In the genomic region with DNA sequence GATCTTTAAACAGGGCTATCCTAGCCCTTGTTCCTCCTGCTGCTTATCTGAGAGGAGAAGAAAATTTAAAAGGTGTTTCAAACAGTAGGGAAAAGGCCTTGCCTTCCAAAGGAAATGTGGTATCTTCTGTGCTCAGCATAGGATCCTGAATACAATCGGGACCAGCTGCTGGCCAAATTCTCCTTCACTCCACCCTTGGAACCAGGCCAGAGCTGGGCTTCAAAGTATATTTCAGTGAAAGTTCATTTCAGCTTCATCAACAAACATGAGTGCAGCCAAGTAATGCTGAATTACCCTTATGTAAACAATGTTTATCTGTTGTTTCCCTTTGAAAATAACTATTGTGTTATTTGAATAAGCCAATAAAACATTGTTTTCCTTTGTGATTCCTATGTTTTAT, we compare ENCODE assay signal across 15 cellular contexts.
DNase-seq lines count a peak whose midpoint lies in the region; ATAC-seq and TF ChIP-seq lines count a peak whose summit lies in the region.
"Had no signal": no experiment of that assay in that cellular context is flagged by ENCODE, and none has a peak within 500 bp of the region (broad histone marks: within the 10 kb centered on the region; RNA-seq: fewer than 3 reads in every experiment).

No MANE protein-coding gene starts in this region.

- no peaks in the 10 kb centered on the region for H3K4me1 Mint-ChIP-seq in activated CD4-positive, alpha-beta memory T cell treated with anti-CD3 and anti-CD28 coated beads, Interleukin-2, amount 10 ng/mL, durations not matched to agents 7 days and 5 days
- H3K4me1 Mint-ChIP-seq in activated CD4-positive, alpha-beta T cell treated with anti-CD3 and anti-CD28 coated beads, Interleukin-2, amount 10 ng/mL, durations not matched to agents 24 days and 14 days, result no peaks in the 10 kb centered on the region
- H3K4me1 Mint-ChIP-seq: IgD-negative memory B cell, neural progenitor cell had no signal

- H3K27me3 ChIP-seq in gastrocnemius medialis, result no peaks in the 10 kb centered on the region
- H3K27me3 ChIP-seq: adrenal gland, neural progenitor cell had no signal

- intact Hi-C loops in gastrocnemius medialis (cut with DNase I; ENCODE audit: low total_unique reads), result no loop called here
- intact Hi-C loops in activated CD4-positive, alpha-beta T cell treated with anti-CD3 and anti-CD28 coated beads, Interleukin-2, amount 10 ng/mL, durations not matched to agents 24 days and 14 days (cut with micrococcal nuclease), result no loop called here

- ATAC-seq in gastrocnemius medialis (no peak), GM18498 (IDR thresholded peaks at IDR 0.05; ENCODE audit: unreplicated experiment) (no peak)
- ATAC-seq: activated CD4-positive, CD25-positive, alpha-beta regulatory T cell treated with anti-CD3 and anti-CD28 coated beads, Interleukin-2, amount 50 U/mL, for 24 hours had no signal

- no peak overlapping the region for H3K4me3 ChIP-seq in fibroblast of villous mesenchyme (ENCODE audit: low read depth, low read length)
- no peak overlapping the region for H3K4me3 ChIP-seq in gastrocnemius medialis
- H3K4me3 ChIP-seq: adrenal gland, neural progenitor cell, skin epidermis had no signal

- in situ Hi-C loops in gastrocnemius medialis (cut with MboI; ENCODE audit: low sequenced_read_pairs in 4 of 4), result no loop called here

- DNase-seq in HT-29 (ENCODE audit: low spot score) (peak; percentile 76), NCI-H748 treated with DMSO at 0.1 percent for 48 hours (lab: John Stamatoyannopoulos, UW) (peak; percentile 58), fibroblast of villous mesenchyme (ENCODE audit: low read depth) (peak; percentile 32), gastrocnemius medialis (peak in 1 of 2 donors; percentile 14), NCI-H2081 treated with DMSO at 0.1 percent for 48 hours (lab: John Stamatoyannopoulos, UW) (no peak)
- no peak for DNase-seq in activated CD4-positive, alpha-beta memory T cell treated with anti-CD3 and anti-CD28 coated beads, Interleukin-2, amount 10 ng/mL, durations not matched to agents 7 days and 5 days
- no peak for DNase-seq in activated CD4-positive, alpha-beta T cell treated with anti-CD3 and anti-CD28 coated beads, Interleukin-2, amount 10 ng/mL, durations not matched to agents 24 days and 14 days
- DNase-seq: NCI-H1436, SW 1271 had no signal

- H3K27me3 Mint-ChIP-seq in activated CD4-positive, alpha-beta memory T cell treated with anti-CD3 and anti-CD28 coated beads, Interleukin-2, amount 10 ng/mL, durations not matched to agents 7 days and 5 days, result no peaks in the 10 kb centered on the region
- no peaks in the 10 kb centered on the region for H3K27me3 Mint-ChIP-seq in activated CD4-positive, alpha-beta T cell treated with anti-CD3 and anti-CD28 coated beads, Interleukin-2, amount 10 ng/mL, durations not matched to agents 24 days and 14 days
- H3K27me3 Mint-ChIP-seq: IgD-negative memory B cell had no signal

- H3K9me3 Mint-ChIP-seq in activated CD4-positive, alpha-beta memory T cell treated with anti-CD3 and anti-CD28 coated beads, Interleukin-2, amount 10 ng/mL, durations not matched to agents 7 days and 5 days, result no peaks in the 10 kb centered on the region
- H3K9me3 Mint-ChIP-seq in activated CD4-positive, alpha-beta T cell treated with anti-CD3 and anti-CD28 coated beads, Interleukin-2, amount 10 ng/mL, durations not matched to agents 24 days and 14 days, result no peaks in the 10 kb centered on the region
- H3K9me3 Mint-ChIP-seq: IgD-negative memory B cell, neural progenitor cell had no signal

- H3K4me1 ChIP-seq in gastrocnemius medialis, result peaks cover 0 to 4% of the 10 kb centered on the region in 2 donors
- H3K4me1 ChIP-seq: adrenal gland, neural progenitor cell had no signal

- H3K27ac ChIP-seq in gastrocnemius medialis, result peak overlapping the region; percentile 5 to 22 (median 20)
- H3K27ac ChIP-seq: adrenal gland, neural progenitor cell, skin epidermis had no signal

- H3K9me3 ChIP-seq in gastrocnemius medialis, result no peaks in the 10 kb centered on the region
- H3K9me3 ChIP-seq: adrenal gland had no signal

- H3K36me3 Mint-ChIP-seq in activated CD4-positive, alpha-beta memory T cell treated with anti-CD3 and anti-CD28 coated beads, Interleukin-2, amount 10 ng/mL, durations not matched to agents 7 days and 5 days (ENCODE audit: low read depth), result no peaks in the 10 kb centered on the region
- H3K36me3 Mint-ChIP-seq in activated CD4-positive, alpha-beta T cell treated with anti-CD3 and anti-CD28 coated beads, Interleukin-2, amount 10 ng/mL, durations not matched to agents 24 days and 14 days (ENCODE audit: low read depth), result no peaks in the 10 kb centered on the region
- H3K36me3 Mint-ChIP-seq: IgD-negative memory B cell, neural progenitor cell had no signal

- TF ChIP-seq CTCF in fibroblast of villous mesenchyme (IDR thresholded peaks at IDR 0.05; ENCODE audit: insufficient read depth, low read depth, low read length), result no peak
- no peak for TF ChIP-seq CTCF in gastrocnemius medialis (IDR thresholded peaks at IDR 0.05 in 4 of 5, conservative IDR thresholded peaks at IDR 0.05 in 1 of 5)

- H3K36me3 ChIP-seq in gastrocnemius medialis, result no peaks in the 10 kb centered on the region
- H3K36me3 ChIP-seq: adrenal gland, neural progenitor cell had no signal

- CTCF ChIA-PET in activated CD4-positive, alpha-beta memory T cell treated with anti-CD3 and anti-CD28 coated beads, Interleukin-2, amount 10 ng/mL, durations not matched to agents 7 days and 5 days (lab: Charles Lee), result no interaction called here

- H3K27ac Mint-ChIP-seq in activated CD4-positive, alpha-beta memory T cell treated with anti-CD3 and anti-CD28 coated beads, Interleukin-2, amount 10 ng/mL, durations not matched to agents 7 days and 5 days, result no peak overlapping the region
- no peak overlapping the region for H3K27ac Mint-ChIP-seq in activated CD4-positive, alpha-beta T cell treated with anti-CD3 and anti-CD28 coated beads, Interleukin-2, amount 10 ng/mL, durations not matched to agents 24 days and 14 days
- H3K27ac Mint-ChIP-seq: IgD-negative memory B cell, neural progenitor cell had no signal

- TF ChIP-seq POLR2A in gastrocnemius medialis (IDR thresholded peaks at IDR 0.05), result no peak

- POLR2A ChIA-PET in activated CD4-positive, alpha-beta memory T cell treated with anti-CD3 and anti-CD28 coated beads, Interleukin-2, amount 10 ng/mL, durations not matched to agents 7 days and 5 days (lab: Charles Lee), result no interaction called here

- H3K4me3 Mint-ChIP-seq in activated CD4-positive, alpha-beta memory T cell treated with anti-CD3 and anti-CD28 coated beads, Interleukin-2, amount 10 ng/mL, durations not matched to agents 7 days and 5 days, result no peak overlapping the region
- H3K4me3 Mint-ChIP-seq in activated CD4-positive, alpha-beta T cell treated with anti-CD3 and anti-CD28 coated beads, Interleukin-2, amount 10 ng/mL, durations not matched to agents 24 days and 14 days, result no peak overlapping the region
- H3K4me3 Mint-ChIP-seq: IgD-negative memory B cell, neural progenitor cell had no signal

Comparison
In these comparisons a context has a peak if more than half of its experiments do, and no peak if none do; other contexts are left out.
1. DNase-seq: peak in HT-29 (single experiment), NCI-H748 treated with DMSO at 0.1 percent for 48 hours (single experiment) and fibroblast of villous mesenchyme (single experiment); none in activated CD4-positive, alpha-beta memory T cell treated with anti-CD3 and anti-CD28 coated beads, Interleukin-2, amount 10 ng/mL, durations not matched to agents 7 days and 5 days (single experiment), activated CD4-positive, alpha-beta T cell treated with anti-CD3 and anti-CD28 coated beads, Interleukin-2, amount 10 ng/mL, durations not matched to agents 24 days and 14 days (single experiment) and NCI-H2081 treated with DMSO at 0.1 percent for 48 hours (single experiment).